ENCODE assay signal across 13 cellular contexts in genomic region chr2:44943693-44944101, GRCh38. TPM values are rescaled to one million over a fixed set of nuclear protein-coding genes. Genes with fewer than 3 reads are reported as not detected.
DNase-seq lines count a peak whose midpoint lies in the region; ATAC-seq, FAIRE-seq and TF ChIP-seq lines count a peak whose summit lies in the region.
"Had no signal": no experiment of that assay in that cellular context is flagged by ENCODE, and none has a peak within 500 bp of the region (broad histone marks: within the 10 kb centered on the region; RNA-seq: fewer than 3 reads in every experiment).

No MANE protein-coding gene starts in this region.

- H3K79me2 ChIP-seq in GM12878 (ENCODE audit: control insufficient read depth, insufficient read depth, low read length) = no peaks in the 10 kb centered on the region
- no peaks in the 10 kb centered on the region for H3K79me2 ChIP-seq in trophoblast cell (ENCODE audit: control insufficient read depth, insufficient read depth, low read length, poor library complexity)

- intact Hi-C loops in GM12878 (cut with micrococcal nuclease; ENCODE audit: unreplicated experiment) = no loop called here

- in situ Hi-C loops in GM12878 (cut with MboI) = no loop called here

- H2BK120ac ChIP-seq in neuronal stem cell (ENCODE audit: low read depth, low read length) = peak overlapping the region; percentile 24
- no peak overlapping the region for H2BK120ac ChIP-seq in trophoblast cell (ENCODE audit: insufficient read depth, low read length, poor library complexity)

- H4K12ac ChIP-seq in trophoblast cell (ENCODE audit: low read depth, low read length) = no peak overlapping the region

- H4K8ac ChIP-seq in neuronal stem cell (ENCODE audit: low read depth, low read length) (no peak overlapping the region), trophoblast cell (ENCODE audit: low read depth, low read length) (no peak overlapping the region)

- BruUV-seq in GM12878 (replicated peaks; lab: Mats Ljungman, UMichigan) = no TSS peak

- H3K4me3 ChIP-seq in GM12878 (no peak overlapping the region), neuronal stem cell (ENCODE audit: low read length in 2 of 2) (peak overlapping the region; percentile 34 to 91), trophoblast cell (ENCODE audit: low read depth, low read length) (no peak overlapping the region)
- H3K4me3 ChIP-seq: cardiac muscle cell, mucosa of descending colon had no signal

- H2AK5ac ChIP-seq in neuronal stem cell (ENCODE audit: low read depth, low read length) (no peak overlapping the region), trophoblast cell (ENCODE audit: low read length) (no peak overlapping the region)

- H3K36me3 ChIP-seq in GM12878 (ENCODE audit: control insufficient read depth in 2 of 2, insufficient read depth in 2 of 2, low read length in 1 of 2) (no peaks in the 10 kb centered on the region), neuronal stem cell (replicated peaks in 1 of 2; ENCODE audit: control insufficient read depth in 2 of 2, insufficient read depth in 2 of 2, low read length in 2 of 2) (peaks cover 0 to 15% of the 10 kb centered on the region in 2 donors), trophoblast cell (ENCODE audit: control insufficient read depth in 1 of 2, insufficient read depth in 2 of 2, low read length in 2 of 2) (no peaks in the 10 kb centered on the region)
- H3K36me3 ChIP-seq: cardiac muscle cell had no signal

- no peak for TF ChIP-seq EP300 in GM12878 (IDR thresholded peaks at IDR 0.05; ENCODE audit: borderline replicate concordance in 1 of 2, control insufficient read depth in 1 of 2, low read depth in 2 of 2, low read length in 2 of 2)

- H3K18ac ChIP-seq in neuronal stem cell (ENCODE audit: low read length) (peak overlapping the region; percentile 98), trophoblast cell (ENCODE audit: low read length) (no peak overlapping the region)

- TF ChIP-seq POLR2A in GM12878 (IDR thresholded peaks at IDR 0.05; ENCODE audit: low read depth, low read length) = no peak

- H3K9me3 ChIP-seq in GM12878 (replicated peaks; ENCODE audit: control insufficient read depth, insufficient read depth, low read length) = peaks cover 2% of the 10 kb centered on the region; the same call in 1 of the 3 replicates
- H3K9me3 ChIP-seq in neuronal stem cell (replicated peaks in 1 of 2; ENCODE audit: control insufficient read depth in 2 of 2, insufficient read depth in 1 of 2, low read depth in 1 of 2, low read length in 2 of 2) = peaks cover 0 to 15% of the 10 kb centered on the region in 2 donors
- peaks cover 6% of the 10 kb centered on the region for H3K9me3 ChIP-seq in trophoblast cell (ENCODE audit: insufficient read depth, low read depth, low read length)
- H3K9me3 ChIP-seq: mucosa of descending colon had no signal

- peak overlapping the region; percentile 17 for H3K14ac ChIP-seq in neuronal stem cell (ENCODE audit: low read length)
- no peak overlapping the region for H3K14ac ChIP-seq in trophoblast cell (ENCODE audit: low read length)

- H2BK12ac ChIP-seq in neuronal stem cell (ENCODE audit: low read length) = no peak overlapping the region
- no peak overlapping the region for H2BK12ac ChIP-seq in trophoblast cell (ENCODE audit: low read length)

- H3K79me1 ChIP-seq in neuronal stem cell (ENCODE audit: low read depth, low read length) = peaks cover 6% of the 10 kb centered on the region
- H3K79me1 ChIP-seq in trophoblast cell (ENCODE audit: low read length) = no peaks in the 10 kb centered on the region

- FAIRE-seq in GM12878 (lab: Jason Lieb, UNC) = no peak

- H3K27me3 ChIP-seq in GM12878 (replicated peaks in 1 of 2; ENCODE audit: control insufficient read depth in 2 of 2, insufficient read depth in 2 of 2, low read length in 1 of 2) (peaks cover 12 to 25% of the 10 kb centered on the region in 2 experiments), neuronal stem cell (ENCODE audit: control insufficient read depth in 3 of 3, insufficient read depth in 3 of 3, low read depth in 1 of 3, low read length in 3 of 3) (peaks cover 0 to 99% (median 0%) of the 10 kb centered on the region in 3 experiments), trophoblast cell (ENCODE audit: insufficient read depth, low read length) (peaks cover 94% of the 10 kb centered on the region)

- no peak overlapping the region for H3K27ac ChIP-seq in GM12878 (ENCODE audit: control insufficient read depth, insufficient read depth)
- H3K27ac ChIP-seq in neuronal stem cell (replicated peaks; ENCODE audit: low read length) = peak overlapping the region; percentile 99
- H3K27ac ChIP-seq in trophoblast cell (ENCODE audit: low read depth, low read length) = no peak overlapping the region
- H3K27ac ChIP-seq: cardiac muscle cell had no signal

- POLR2A ChIA-PET in GM12878 (lab: Charles Lee) = no interaction called here

- no peaks in the 10 kb centered on the region for H4K20me1 ChIP-seq in GM12878 (ENCODE audit: control insufficient read depth, insufficient read depth)

- peak overlapping the region; percentile 99 for H2BK5ac ChIP-seq in neuronal stem cell (ENCODE audit: low read length)
- H2BK5ac ChIP-seq in trophoblast cell (ENCODE audit: low read depth, low read length, poor library complexity) = no peak overlapping the region

- DNase-seq in GM20000 (ENCODE audit: low spot score) (peak; percentile 53), Kasumi-1 (lab: John Stamatoyannopoulos, UW) (peak; percentile 29 to 66), GM12878 (ENCODE audit: low read depth, low spot score) (no peak), neuronal stem cell (ENCODE audit: low spot score) (no peak), NCI-H1092 treated with DMSO at 0.1 percent for 48 hours (lab: John Stamatoyannopoulos, UW) (no peak), trophoblast cell (no peak)
- DNase-seq: Calu3, mucosa of descending colon, NCI-H510A had no signal

- 34% methylated on average over 10 of the region's 10 CpGs for WGBS in GM12878 (ENCODE audit: insufficient coverage, insufficient replicate concordance, low lambda C conversion rate, missing lambda C conversion rate)
- WGBS in neuronal stem cell (ENCODE audit: extremely low coverage in 2 of 2, insufficient read length in 2 of 2, insufficient replicate concordance in 1 of 2), 2 donors = no CpG with 5 or more reads among the region's 10 CpGs
- WGBS in trophoblast cell (ENCODE audit: extremely low coverage, insufficient coverage, insufficient read length) = no CpG with 5 or more reads among the region's 10 CpGs

- H3K4me2 ChIP-seq in GM12878 (ENCODE audit: control insufficient read depth, insufficient read depth) (no peak overlapping the region), neuronal stem cell (ENCODE audit: insufficient read depth, low read length, poor library complexity, severe bottlenecking) (peak overlapping the region; percentile 84), trophoblast cell (ENCODE audit: low read length) (no peak overlapping the region)

- no peak overlapping the region for H2BK15ac ChIP-seq in neuronal stem cell (ENCODE audit: low read length)

- SMC1A ChIA-PET in GM12878 (lab: Charles Lee; ENCODE audit: uncharacterized antibody, unreplicated experiment) = no interaction called here

- ATAC-seq in GM12878 = peak; percentile 26; the same call in 1 of the 3 replicates
- no peak for ATAC-seq in HG03520 (IDR thresholded peaks at IDR 0.05; ENCODE audit: unreplicated experiment)
- ATAC-seq: activated CD4-positive, CD25-positive, alpha-beta regulatory T cell treated with anti-CD3 and anti-CD28 coated beads, Interleukin-2, amount 50 U/mL, for 24 hours; mucosa of descending colon; sciatic nerve had no signal

- RAD21 ChIA-PET in GM12878 (lab: Charles Lee; ENCODE audit: unreplicated experiment) = no interaction called here

- H4K91ac ChIP-seq in neuronal stem cell (ENCODE audit: low read depth, low read length, poor library complexity) (no peak overlapping the region), trophoblast cell (ENCODE audit: low read depth, low read length) (no peak overlapping the region)

- H2AFZ ChIP-seq in GM12878 (ENCODE audit: control insufficient read depth, low read depth, low read length) (no peak overlapping the region), neuronal stem cell (ENCODE audit: low read length) (peak overlapping the region; percentile 93), trophoblast cell (ENCODE audit: insufficient read depth, low read length, poor library complexity) (no peak overlapping the region)

- TF ChIP-seq RAD21 in GM12878 (IDR thresholded peaks at IDR 0.05; ENCODE audit: insufficient read depth, low read depth, low read length) = no peak

- peak overlapping the region; percentile 59 for H3K23ac ChIP-seq in neuronal stem cell (ENCODE audit: low read depth, low read length, poor library complexity)
- no peak overlapping the region for H3K23ac ChIP-seq in trophoblast cell (ENCODE audit: low read length)

- TF ChIP-seq CTCF in GM20000 (IDR thresholded peaks at IDR 0.05; ENCODE audit: extremely low read depth, missing control alignments) (no peak), GM12878 (IDR thresholded peaks at IDR 0.05 in 2 of 3, conservative IDR thresholded peaks at IDR 0.05 in 1 of 3; ENCODE audit: control insufficient read depth in 2 of 3, extremely low read depth in 1 of 3, insufficient read depth in 1 of 3, low read depth in 3 of 3, low read length in 3 of 3) (no peak)

- H3K4me1 ChIP-seq in GM12878 (ENCODE audit: control insufficient read depth, insufficient read depth, low read length) (no peaks in the 10 kb centered on the region), neuronal stem cell (ENCODE audit: control insufficient read depth in 2 of 2, insufficient read depth in 1 of 2, low read depth in 1 of 2, low read length in 2 of 2) (peaks cover 22 to 26% of the 10 kb centered on the region in 2 donors), trophoblast cell (ENCODE audit: control insufficient read depth in 1 of 2, insufficient read depth in 2 of 2, low read length in 2 of 2) (peaks cover 6 to 17% of the 10 kb centered on the region in 2 experiments)

- CTCF ChIA-PET in GM12878 (lab: Yijun Ruan, JAX) = no interaction called here

- no peak overlapping the region for H3K4ac ChIP-seq in neuronal stem cell (ENCODE audit: low read length)
- H3K4ac ChIP-seq in trophoblast cell (ENCODE audit: low read depth, low read length) = no peak overlapping the region

- no peak overlapping the region for H3K9ac ChIP-seq in GM12878 (ENCODE audit: control insufficient read depth, insufficient read depth, low read length)
- H3K9ac ChIP-seq in neuronal stem cell (ENCODE audit: low read depth, low read length, poor library complexity) = peak overlapping the region; percentile 100
- no peak overlapping the region for H3K9ac ChIP-seq in trophoblast cell (ENCODE audit: low read length)

RNA-seq across cellular contexts. Expression of gene SIX3, which starts 2.2 kb away (rescaled TPM):
- 0.15 and 0.49 TPM in 2 replicates for total RNA-seq in GM12878 (2013; cell fraction: nucleolus; rRNA removed)
- total RNA-seq in GM12878 (2014; rRNA removed) = not detected in 2 replicates
- not detected in 2 replicates for total RNA-seq in GM12878 (2014; rRNA removed; fragmentation: Illumina TruSeq; extraction: Trizol)
- 0.21 and 0.26 TPM in 2 replicates for total RNA-seq in GM12878 (2021)
- polyA plus RNA-seq in GM12878 (2011; ENCODE audit: low read depth) = not detected
- polyA plus RNA-seq in GM12878 (2011; rRNA removed) = not detected in 2 replicates
- polyA plus RNA-seq in GM12878 (2011; cell fraction: cytosol; rRNA removed) = not detected in 2 replicates
- not detected in 2 replicates for polyA plus RNA-seq in GM12878 (2011; cell fraction: nucleus; rRNA removed)
- 0.10 TPM in 1 of 2 replicates, not detected in the other for polyA plus RNA-seq in GM12878 (2012)
- polyA plus RNA-seq in GM12878 (2014; fragmentation: Illumina TruSeq; extraction: Trizol) = 0.14 and 0.19 TPM in 2 replicates
- under 1 TPM; 0.05 TPM for polyA plus RNA-seq in GM12878 (2014; fragmentation: Nextera tagmentation; extraction: Ambion mirVana)
- 0.33 and 0.42 TPM in 2 replicates for polyA plus RNA-seq in GM12878 (2014; rRNA removed)
- polyA plus RNA-seq in GM12878 (2016; fragmentation: Nextera tagmentation; extraction: Ambion mirVana) = under 1 TPM in 1 of 2 experiments, not detected in 1; 0.07 TPM
- not detected in 2 replicates for polyA minus RNA-seq in GM12878 (2011; rRNA and poly(A)+ RNA removed)
- not detected in 2 replicates for polyA minus RNA-seq in GM12878 (2011; cell fraction: cytosol; rRNA and poly(A)+ RNA removed)
- not detected in 2 replicates for polyA minus RNA-seq in GM12878 (2011; cell fraction: nucleus; rRNA and poly(A)+ RNA removed)
- 171 TPM for polyA plus RNA-seq in neuronal stem cell (2013, experiment 1 of 2)
- polyA plus RNA-seq in neuronal stem cell (2013, experiment 2 of 2) = 176 TPM
- not detected in 2 replicates for polyA plus RNA-seq in trophoblast cell (2013)
- total RNA-seq: Calu3, cardiac muscle cell, mucosa of descending colon, sciatic nerve had no signal
- polyA plus RNA-seq: cardiac muscle cell had no signal

Comparison
In these comparisons a context has a peak if more than half of its experiments do, and no peak if none do; other contexts are left out.
1. DNase-seq: peak in GM20000 (single experiment) and Kasumi-1 (2 of 2); none in GM12878 (single experiment), neuronal stem cell (single experiment), NCI-H1092 treated with DMSO at 0.1 percent for 48 hours (single experiment) and trophoblast cell (0 of 2).
2. H3K4me3 ChIP-seq: peak in neuronal stem cell (2 of 2); none in GM12878 (single experiment) and trophoblast cell (single experiment).